In genomic region chr17:27817731-27818130, GRCh38 we compare ENCODE assay signal across 23 cellular contexts. TPM values are rescaled to one million over a fixed set of nuclear protein-coding genes. Genes with fewer than 3 reads are reported as not detected.
DNase-seq lines count a peak whose midpoint lies in the region; ATAC-seq, FAIRE-seq and TF ChIP-seq lines count a peak whose summit lies in the region.
"Had no signal": no experiment of that assay in that cellular context is flagged by ENCODE, and none has a peak within 500 bp of the region (broad histone marks: within the 10 kb centered on the region; RNA-seq: fewer than 3 reads in every experiment).

No MANE protein-coding gene starts in this region.

- H3K27ac ChIP-seq in WERI-Rb-1 (peak overlapping the region; percentile 64), left ventricle myocardium inferior (replicated peaks) (peak overlapping the region; percentile 65), skeletal muscle tissue (ENCODE audit: low read depth, low read length) (peak overlapping the region; percentile 28)
- H3K27ac ChIP-seq: 22Rv1; BLaER1 treated with 17β-estradiol and CSF1 and Interleukin-3, amounts not matched to agents 10 nM and 100 nM; RWPE1; testis had no signal

- intact Hi-C loops in left ventricle myocardium inferior (cut with micrococcal nuclease): no loop called here

- H3K36me3 ChIP-seq in WERI-Rb-1: no peaks in the 10 kb centered on the region
- no peaks in the 10 kb centered on the region for H3K36me3 ChIP-seq in left ventricle myocardium inferior
- no peaks in the 10 kb centered on the region for H3K36me3 ChIP-seq in skeletal muscle tissue (ENCODE audit: control insufficient read depth in 3 of 3, insufficient read depth in 3 of 3, low read length in 3 of 3)
- H3K36me3 ChIP-seq: spleen had no signal

- TF ChIP-seq POLR2A in H54 (IDR thresholded peaks at IDR 0.05; ENCODE audit: low read depth, low read length) (no peak), erythroblast (IDR thresholded peaks at IDR 0.05; ENCODE audit: low read length) (no peak)

- FAIRE-seq in H54 (lab: Jason Lieb, UNC): no peak

- H3K4me3 ChIP-seq in WERI-Rb-1 (ENCODE audit: low read depth, low read length) (no peak overlapping the region), left ventricle myocardium inferior (no peak overlapping the region), skeletal muscle tissue (ENCODE audit: low read length in 3 of 3) (no peak overlapping the region)
- H3K4me3 ChIP-seq: BLaER1 treated with 17β-estradiol and CSF1 and Interleukin-3, amounts not matched to agents 10 nM and 100 nM; coronary artery; spleen; testis had no signal

- H3K27me3 ChIP-seq in WERI-Rb-1 (ENCODE audit: insufficient read depth, low read depth, severe bottlenecking) (no peaks in the 10 kb centered on the region), left ventricle myocardium inferior (ENCODE audit: low read depth) (no peaks in the 10 kb centered on the region), skeletal muscle tissue (ENCODE audit: control insufficient read depth in 3 of 3, insufficient read depth in 3 of 3, low read length in 3 of 3) (no peaks in the 10 kb centered on the region)
- H3K27me3 ChIP-seq: BLaER1 treated with 17β-estradiol and CSF1 and Interleukin-3, amounts not matched to agents 10 nM and 100 nM; spleen; testis had no signal

- TF ChIP-seq CTCF in WERI-Rb-1 (IDR thresholded peaks at IDR 0.05; ENCODE audit: low read depth, low read length) (no peak), left ventricle myocardium inferior (IDR thresholded peaks at IDR 0.05; ENCODE audit: borderline replicate concordance) (no peak)

- peaks cover 23% of the 10 kb centered on the region for H3K4me1 ChIP-seq in left ventricle myocardium inferior
- H3K4me1 ChIP-seq in skeletal muscle tissue (ENCODE audit: control insufficient read depth in 3 of 3, insufficient read depth in 3 of 3, low read length in 3 of 3): peaks cover 4 to 6% (median 4%) of the 10 kb centered on the region in 3 donors
- H3K4me1 ChIP-seq: BLaER1 treated with 17β-estradiol and CSF1 and Interleukin-3, amounts not matched to agents 10 nM and 100 nM; spleen had no signal

- peak; percentile 48 for DNase-seq in NCI-H82 (lab: John Stamatoyannopoulos, UW)
- no peak for DNase-seq in NCI-H82 treated with DMSO at 0.1 percent for 48 hours (lab: John Stamatoyannopoulos, UW; ENCODE audit: unreplicated experiment)
- DNase-seq in WERI-Rb-1: no peak
- no peak for DNase-seq in left ventricle myocardium inferior
- DNase-seq in H54 (ENCODE audit: insufficient read length, low spot score): no peak
- no peak for DNase-seq in erythroblast (lab: John Stamatoyannopoulos, UW)
- DNase-seq: activated CD8-positive, alpha-beta T cell treated with anti-CD3 and anti-CD28 coated beads for 36 hours; activated T-cell treated with anti-CD3 and anti-CD28 coated beads, Interleukin-2, amount 50 U/mL, for 4 hours; glutamatergic neuron; immature natural killer cell; naive B cell; NCI-H2227 treated with DMSO at 0.1 percent for 48 hours; NK-92 treated with Interleukin-12 subunit alpha and Interleukin-12 subunit beta, amount 100 ng/mL, for 24 hours; spleen; testis had no signal

- H3K9me3 ChIP-seq in WERI-Rb-1 (ENCODE audit: severe bottlenecking) (peaks cover 14% of the 10 kb centered on the region), left ventricle myocardium inferior (replicated peaks) (peaks cover 20% of the 10 kb centered on the region), skeletal muscle tissue (ENCODE audit: control insufficient read depth in 3 of 3, low read length in 3 of 3) (peaks cover 0 to 3% (median 2%) of the 10 kb centered on the region in 3 donors)
- H3K9me3 ChIP-seq: testis had no signal

- H3K9ac ChIP-seq in skeletal muscle tissue (ENCODE audit: low read depth in 1 of 3, low read length in 3 of 3): no peak overlapping the region
- H3K9ac ChIP-seq: BLaER1 treated with 17β-estradiol and CSF1 and Interleukin-3, amounts not matched to agents 10 nM and 100 nM had no signal

- ATAC-seq in SK-N-SH treated with all-trans-retinoic acid at 6 μM for 48 hours: no peak
- ATAC-seq: activated CD8-positive, alpha-beta T cell treated with anti-CD3 and anti-CD28 coated beads for 36 hours; activated T-cell treated with anti-CD3 and anti-CD28 coated beads, Interleukin-2, amount 50 U/mL, for 4 hours; WTC11 had no signal

TF ChIP-seq in SK-N-SH treated with all-trans-retinoic acid at 6 μM for 48 hours, 23 proteins besides CTCF, POLR2A, EP300 and RAD21:
- TF ChIP-seq TOX (CRISPR knock-in tag; IDR thresholded peaks at IDR 0.05; ENCODE audit: borderline replicate concordance) (no peak), PATZ1 (CRISPR knock-in tag; IDR thresholded peaks at IDR 0.05; ENCODE audit: borderline replicate concordance) (no peak), ZNF565 (CRISPR knock-in tag; conservative IDR thresholded peaks at IDR 0.05; ENCODE audit: low read depth) (no peak), TCF4 (CRISPR knock-in tag; IDR thresholded peaks at IDR 0.05; ENCODE audit: borderline replicate concordance) (no peak), CSRNP3 (CRISPR knock-in tag; IDR thresholded peaks at IDR 0.05) (no peak), PPARA (CRISPR knock-in tag; IDR thresholded peaks at IDR 0.05; ENCODE audit: borderline replicate concordance) (no peak), ZC3H10 (CRISPR knock-in tag; IDR thresholded peaks at IDR 0.05) (no peak), ZFP30 (CRISPR knock-in tag; IDR thresholded peaks at IDR 0.05) (no peak), ZNF8 (CRISPR knock-in tag; IDR thresholded peaks at IDR 0.05) (no peak), BACH2 (CRISPR knock-in tag; IDR thresholded peaks at IDR 0.05; ENCODE audit: borderline replicate concordance) (no peak), ESRRG (CRISPR knock-in tag; IDR thresholded peaks at IDR 0.05) (no peak), ZNF70 (CRISPR knock-in tag; IDR thresholded peaks at IDR 0.05) (no peak), CSDC2 (CRISPR knock-in tag; IDR thresholded peaks at IDR 0.05) (no peak)

RNA-seq across cellular contexts. Expression of gene NOS2, which starts 17.4 kb away (rescaled TPM):
- total RNA-seq in left ventricle myocardium inferior (0.19 TPM), skeletal muscle tissue (1.0 TPM)
- total RNA-seq: activated CD8-positive, alpha-beta T cell treated with anti-CD3 and anti-CD28 coated beads for 36 hours; activated T-cell treated with anti-CD3 and anti-CD28 coated beads, Interleukin-2, amount 50 U/mL, for 4 hours; MCF 10A had no signal
